3 cellular contexts compared by ENCODE assay signal in the genomic region with DNA sequence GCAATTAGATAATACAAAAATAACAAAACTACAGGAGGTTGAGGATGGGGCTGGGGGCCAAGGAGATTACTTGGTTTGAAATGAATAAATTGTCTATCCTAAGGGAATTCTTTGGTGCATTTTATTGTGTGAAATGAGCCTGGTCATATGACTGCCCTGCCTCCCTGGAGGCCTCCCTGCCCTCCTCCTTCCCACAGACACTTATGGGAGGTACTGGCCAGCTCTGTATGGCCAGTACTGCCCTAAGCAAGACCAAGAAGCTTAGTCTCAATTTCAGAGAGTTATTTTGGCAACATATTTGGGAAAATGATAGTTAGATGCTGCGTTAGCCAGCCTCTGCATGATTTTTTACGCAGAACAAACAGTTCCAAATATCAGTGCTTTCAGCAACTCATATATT.
"Had no signal": no experiment of that assay in that cellular context is flagged by ENCODE, and none has a peak within 500 bp of the region (broad histone marks: within the 10 kb centered on the region; RNA-seq: fewer than 3 reads in every experiment).

No MANE protein-coding gene starts in this region.

- H3K4me3 ChIP-seq: GM12878 had no signal

- DNase-seq: GDM1, GF-D8 had no signal
